ENCODE assay signal across 15 cellular contexts in genomic region chr2:190888449-190888848, GRCh38. TPM values are rescaled to one million over a fixed set of nuclear protein-coding genes. Genes with fewer than 3 reads are reported as not detected.
A peak's percentile ranks its signal among the peaks of the same experiment; 100 is the strongest.
DNase-seq lines count a peak whose midpoint lies in the region; ATAC-seq and TF ChIP-seq lines count a peak whose summit lies in the region.
"Had no signal": no experiment of that assay in that cellular context is flagged by ENCODE, and none has a peak within 500 bp of the region (broad histone marks: within the 10 kb centered on the region; RNA-seq: fewer than 3 reads in every experiment).

No MANE protein-coding gene starts in this region.

- peaks cover 31% of the 10 kb centered on the region for H3K36me3 ChIP-seq in SU-DHL-6 (ENCODE audit: low read length)

- H3K36me3 Mint-ChIP-seq in activated naive CD4-positive, alpha-beta T cell treated with anti-CD3 and anti-CD28 coated beads for 36 hours (ENCODE audit: low read depth), result peaks cover 54% of the 10 kb centered on the region

- H3K27me3 ChIP-seq in SU-DHL-6 (ENCODE audit: low read length), result no peaks in the 10 kb centered on the region

- H3K4me3 Mint-ChIP-seq in activated naive CD4-positive, alpha-beta T cell treated with anti-CD3 and anti-CD28 coated beads for 36 hours, result peak overlapping the region; percentile 32
- peak overlapping the region; percentile 51 to 55 for H3K4me3 Mint-ChIP-seq in stimulated activated naive CD8-positive, alpha-beta T cell treated with anti-CD3 and anti-CD28 coated beads, Interleukin-15, amount 100 ng/mL, for 72 hours

- no peak for ATAC-seq in stimulated activated naive CD8-positive, alpha-beta T cell treated with anti-CD3 and anti-CD28 coated beads, Interleukin-15, amount 100 ng/mL, for 72 hours
- ATAC-seq: PC-3 had no signal

- H3K9ac ChIP-seq in SU-DHL-6 (ENCODE audit: low read length), result no peak overlapping the region

- H3K4me3 ChIP-seq in SU-DHL-6 (ENCODE audit: insufficient read depth, low read length, poor library complexity, severe bottlenecking) (no peak overlapping the region), fibroblast of villous mesenchyme (ENCODE audit: low read depth, low read length) (peak overlapping the region; percentile 13)

- H3K9me3 Mint-ChIP-seq in activated naive CD4-positive, alpha-beta T cell treated with anti-CD3 and anti-CD28 coated beads for 36 hours, result no peaks in the 10 kb centered on the region
- H3K9me3 Mint-ChIP-seq in stimulated activated naive CD8-positive, alpha-beta T cell treated with anti-CD3 and anti-CD28 coated beads, Interleukin-15, amount 100 ng/mL, for 72 hours, result no peaks in the 10 kb centered on the region

- H3F3A ChIP-seq in SU-DHL-6 (ENCODE audit: insufficient read depth), result peaks cover 50% of the 10 kb centered on the region

- no peaks in the 10 kb centered on the region for H3K9me3 ChIP-seq in SU-DHL-6 (ENCODE audit: insufficient read depth, low read length)

- H3K9me2 ChIP-seq in SU-DHL-6 (replicated peaks; ENCODE audit: insufficient read depth, low read length), result no peaks in the 10 kb centered on the region

- DNase-seq in activated naive CD4-positive, alpha-beta T cell treated with anti-CD3 and anti-CD28 coated beads for 36 hours, result no peak
- DNase-seq in activated naive CD4-positive, alpha-beta T cell treated with Interleukin-2 at 50 U/mL for 16 hours, result no peak
- DNase-seq in fibroblast of villous mesenchyme (ENCODE audit: low read depth), result no peak
- no peak for DNase-seq in stimulated activated naive CD8-positive, alpha-beta T cell treated with anti-CD3 and anti-CD28 coated beads, Interleukin-15, amount 100 ng/mL, for 72 hours
- no peak for DNase-seq in COLO829 (ENCODE audit: low spot score)
- DNase-seq in NCI-H146 treated with DMSO at 0.1 percent for 48 hours (lab: John Stamatoyannopoulos, UW; ENCODE audit: unreplicated experiment), result no peak
- DNase-seq in OCI-M1 (lab: John Stamatoyannopoulos, UW), result no peak
- DNase-seq: AML-193; effector CD4-positive, alpha-beta T cell; EL; NCI-H226; nucleus accumbens; PC-3; stimulated activated CD8-positive, alpha-beta memory T cell treated with anti-CD3 and anti-CD28 coated beads, Interleukin-4, amount 100 ng/mL, for 48 hours had no signal

- peak overlapping the region; percentile 56; the same call in 1 of the 2 replicates for H3K27ac ChIP-seq in SU-DHL-6 (ENCODE audit: low read depth, low read length)

- H4K20me1 ChIP-seq in SU-DHL-6 (ENCODE audit: low read depth, low read length), result peaks cover 37% of the 10 kb centered on the region

- H3K4me1 Mint-ChIP-seq in activated naive CD4-positive, alpha-beta T cell treated with anti-CD3 and anti-CD28 coated beads for 36 hours (ENCODE audit: low read depth), result peaks cover 74% of the 10 kb centered on the region
- H3K4me1 Mint-ChIP-seq in stimulated activated naive CD8-positive, alpha-beta T cell treated with anti-CD3 and anti-CD28 coated beads, Interleukin-15, amount 100 ng/mL, for 72 hours, result peaks cover 74% of the 10 kb centered on the region

- TF ChIP-seq CTCF in SU-DHL-6 (IDR thresholded peaks at IDR 0.05; ENCODE audit: insufficient read depth, low read length, poor library complexity, severe bottlenecking) (no peak), fibroblast of villous mesenchyme (IDR thresholded peaks at IDR 0.05; ENCODE audit: insufficient read depth, low read depth, low read length) (no peak)

- H3K4me2 ChIP-seq in SU-DHL-6 (ENCODE audit: low read depth, low read length, poor library complexity, severe bottlenecking), result peak overlapping the region; percentile 48

- H3K27me3 Mint-ChIP-seq in activated naive CD4-positive, alpha-beta T cell treated with anti-CD3 and anti-CD28 coated beads for 36 hours (ENCODE audit: low read depth), result no peaks in the 10 kb centered on the region
- H3K27me3 Mint-ChIP-seq in stimulated activated naive CD8-positive, alpha-beta T cell treated with anti-CD3 and anti-CD28 coated beads, Interleukin-15, amount 100 ng/mL, for 72 hours, result no peaks in the 10 kb centered on the region

- H3K27ac Mint-ChIP-seq in activated naive CD4-positive, alpha-beta T cell treated with anti-CD3 and anti-CD28 coated beads for 36 hours, result peak overlapping the region; percentile 32
- no peak overlapping the region for H3K27ac Mint-ChIP-seq in stimulated activated naive CD8-positive, alpha-beta T cell treated with anti-CD3 and anti-CD28 coated beads, Interleukin-15, amount 100 ng/mL, for 72 hours

- CTCF ChIA-PET in activated naive CD4-positive, alpha-beta T cell treated with anti-CD3 and anti-CD28 coated beads for 36 hours (lab: Charles Lee), result interaction anchor here (0.8 to 5.3 kb wide), 4 partner anchors 13 to 59 kb away, joined by 3 to 29 read pairs (median 6); no protein-coding TSS in a partner anchor

- intact Hi-C loops in activated naive CD4-positive, alpha-beta T cell treated with anti-CD3 and anti-CD28 coated beads for 36 hours (cut with micrococcal nuclease), result no loop called here

- no peak overlapping the region for H2AFZ ChIP-seq in SU-DHL-6 (ENCODE audit: low read depth, low read length, severe bottlenecking)

- peaks cover 99% of the 10 kb centered on the region for H3K79me2 ChIP-seq in SU-DHL-6 (ENCODE audit: insufficient read depth, low read length)

RNA-seq across cellular contexts. Expression of gene GLS, which starts 7.8 kb away (rescaled TPM):
- 100 to 1,000 TPM; 248 to 255 TPM for total RNA-seq in activated naive CD4-positive, alpha-beta T cell treated with anti-CD3 and anti-CD28 coated beads for 36 hours
- 375 and 519 TPM in 2 replicates for total RNA-seq in fibroblast of villous mesenchyme
